In the genomic region with DNA sequence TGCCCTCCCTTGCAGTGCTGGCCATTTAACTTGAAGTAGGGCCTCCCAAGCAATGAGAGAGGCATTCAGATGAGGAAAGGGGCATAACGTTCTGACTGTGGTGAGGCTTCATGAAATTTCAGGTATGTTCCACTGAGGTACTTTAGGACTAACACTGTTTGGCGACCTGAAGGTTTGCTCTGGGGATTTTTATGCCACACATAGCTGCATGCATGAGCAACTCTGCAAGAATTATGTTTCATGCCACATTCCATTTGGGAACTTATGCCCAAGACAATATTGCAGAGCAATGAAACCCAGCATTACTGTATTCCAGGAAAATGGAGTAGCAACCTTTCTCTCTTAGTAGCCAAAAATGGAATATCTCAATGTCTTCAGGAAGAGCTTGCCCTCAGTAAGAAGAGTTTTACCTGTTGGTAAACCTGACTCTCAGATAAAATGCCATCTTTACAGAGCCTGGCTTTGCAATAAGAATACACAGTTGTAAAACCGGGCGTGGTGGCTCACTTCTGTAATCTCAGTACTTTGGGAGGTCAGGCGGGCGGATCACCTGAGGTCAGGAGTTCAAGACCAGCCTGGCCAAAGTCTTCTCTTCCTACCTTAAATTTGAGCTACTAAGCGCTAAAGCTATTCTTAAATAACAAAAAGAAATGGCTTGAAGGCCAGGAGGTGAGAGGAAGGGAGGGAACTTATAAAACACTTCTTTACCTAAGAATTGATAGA, we compare ENCODE assay signal across 1 cellular context.
TF ChIP-seq lines count a peak whose summit lies in the region.

No MANE protein-coding gene starts in this region.

TF ChIP-seq in HCT116, 20 proteins besides CTCF, POLR2A, EP300 and RAD21 (continued from another document):
- TF ChIP-seq CEBPB (IDR thresholded peaks at IDR 0.05; ENCODE audit: low read depth): no peak
- no peak for TF ChIP-seq SP1 (IDR thresholded peaks at IDR 0.05; ENCODE audit: low read depth)
- TF ChIP-seq, protein P1, sequence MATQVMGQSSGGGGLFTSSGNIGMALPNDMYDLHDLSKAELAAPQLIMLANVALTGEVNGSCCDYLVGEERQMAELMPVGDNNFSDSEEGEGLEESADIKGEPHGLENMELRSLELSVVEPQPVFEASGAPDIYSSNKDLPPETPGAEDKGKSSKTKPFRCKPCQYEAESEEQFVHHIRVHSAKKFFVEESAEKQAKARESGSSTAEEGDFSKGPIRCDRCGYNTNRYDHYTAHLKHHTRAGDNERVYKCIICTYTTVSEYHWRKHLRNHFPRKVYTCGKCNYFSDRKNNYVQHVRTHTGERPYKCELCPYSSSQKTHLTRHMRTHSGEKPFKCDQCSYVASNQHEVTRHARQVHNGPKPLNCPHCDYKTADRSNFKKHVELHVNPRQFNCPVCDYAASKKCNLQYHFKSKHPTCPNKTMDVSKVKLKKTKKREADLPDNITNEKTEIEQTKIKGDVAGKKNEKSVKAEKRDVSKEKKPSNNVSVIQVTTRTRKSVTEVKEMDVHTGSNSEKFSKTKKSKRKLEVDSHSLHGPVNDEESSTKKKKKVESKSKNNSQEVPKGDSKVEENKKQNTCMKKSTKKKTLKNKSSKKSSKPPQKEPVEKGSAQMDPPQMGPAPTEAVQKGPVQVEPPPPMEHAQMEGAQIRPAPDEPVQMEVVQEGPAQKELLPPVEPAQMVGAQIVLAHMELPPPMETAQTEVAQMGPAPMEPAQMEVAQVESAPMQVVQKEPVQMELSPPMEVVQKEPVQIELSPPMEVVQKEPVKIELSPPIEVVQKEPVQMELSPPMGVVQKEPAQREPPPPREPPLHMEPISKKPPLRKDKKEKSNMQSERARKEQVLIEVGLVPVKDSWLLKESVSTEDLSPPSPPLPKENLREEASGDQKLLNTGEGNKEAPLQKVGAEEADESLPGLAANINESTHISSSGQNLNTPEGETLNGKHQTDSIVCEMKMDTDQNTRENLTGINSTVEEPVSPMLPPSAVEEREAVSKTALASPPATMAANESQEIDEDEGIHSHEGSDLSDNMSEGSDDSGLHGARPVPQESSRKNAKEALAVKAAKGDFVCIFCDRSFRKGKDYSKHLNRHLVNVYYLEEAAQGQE (IDR thresholded peaks at IDR 0.05; ENCODE audit: low read depth): no peak
- no peak for TF ChIP-seq ELF1 (IDR thresholded peaks at IDR 0.05; ENCODE audit: borderline replicate concordance, low read depth)
